In the genomic region with DNA sequence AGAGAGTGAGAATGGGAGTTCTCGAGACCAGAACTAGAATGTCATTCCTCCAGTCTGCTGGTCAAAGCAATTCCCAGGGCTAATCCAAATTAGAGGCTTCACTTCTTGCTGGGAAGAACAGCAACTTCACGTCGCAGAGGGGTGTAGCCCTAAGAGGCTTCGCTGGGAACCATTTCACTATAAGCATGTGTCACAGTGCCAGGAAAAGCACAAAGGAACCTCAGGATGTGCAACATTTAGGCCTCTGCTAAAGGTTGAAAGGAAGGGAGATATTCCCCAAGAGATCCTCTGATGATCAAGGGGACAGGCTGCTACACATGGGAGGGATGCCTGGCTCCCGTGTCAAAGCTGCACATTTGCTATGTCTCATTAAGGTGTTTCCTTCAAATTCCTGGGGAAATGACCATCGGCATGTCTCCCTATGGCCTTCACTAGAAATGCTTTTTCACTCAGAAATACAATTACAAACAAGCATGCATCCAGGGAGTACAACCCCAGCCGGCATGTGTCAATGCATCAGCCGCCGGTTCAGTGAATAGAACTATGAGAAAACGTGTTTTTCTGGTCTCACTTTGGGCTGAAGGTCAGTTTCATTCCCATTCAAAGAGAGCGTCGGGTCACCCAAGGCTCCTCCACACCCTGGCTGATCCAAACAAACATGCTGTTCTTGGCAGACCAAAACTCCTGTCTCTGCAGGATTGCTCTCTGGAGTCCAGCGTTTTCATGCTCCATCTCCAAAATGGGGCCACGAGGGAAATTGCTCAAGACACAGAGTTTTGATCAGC, we compare ENCODE assay signal across 15 cellular contexts. TPM values are rescaled to one million over a fixed set of nuclear protein-coding genes. Genes with fewer than 3 reads are reported as not detected.
A peak's percentile ranks its signal among the peaks of the same experiment; 100 is the strongest.
DNase-seq lines count a peak whose midpoint lies in the region; ATAC-seq and TF ChIP-seq lines count a peak whose summit lies in the region.
"Had no signal": no experiment of that assay in that cellular context is flagged by ENCODE, and none has a peak within 500 bp of the region (broad histone marks: within the 10 kb centered on the region; RNA-seq: fewer than 3 reads in every experiment).

No MANE protein-coding gene starts in this region.

- H3K27ac ChIP-seq in esophagus squamous epithelium: peak overlapping the region; percentile 7 to 83 (median 52)
- H3K27ac ChIP-seq in stomach: peak overlapping the region; percentile 33 to 69 (median 58)
- H3K27ac ChIP-seq: RWPE1, SK-N-MC had no signal

- 55 to 56% methylated on average over 13 to 14 of the region's 14 CpGs for WGBS in esophagus squamous epithelium, 2 donors
- WGBS in stomach, 5 donors: 48 to 59% (median 54%) methylated on average over 13 to 14 of the region's 14 CpGs

- TF ChIP-seq CTCF in esophagus squamous epithelium (IDR thresholded peaks at IDR 0.05) (no peak), stomach (IDR thresholded peaks at IDR 0.05) (no peak), glutamatergic neuron (IDR thresholded peaks at IDR 0.05; ENCODE audit: partially characterized antibody, unreplicated experiment) (no peak)

- H3K36me3 Mint-ChIP-seq in glutamatergic neuron (ENCODE audit: unreplicated experiment): no peaks in the 10 kb centered on the region

- H3K9me3 Mint-ChIP-seq in glutamatergic neuron (ENCODE audit: unreplicated experiment): no peaks in the 10 kb centered on the region

- no peak for ATAC-seq in HG03565 (IDR thresholded peaks at IDR 0.05; ENCODE audit: unreplicated experiment)

- no peak overlapping the region for H3K4me3 Mint-ChIP-seq in glutamatergic neuron (ENCODE audit: unreplicated experiment)

- peaks cover 0 to 12% (median 0%) of the 10 kb centered on the region in 4 donors for H3K27me3 ChIP-seq in esophagus squamous epithelium
- no peaks in the 10 kb centered on the region for H3K27me3 ChIP-seq in stomach
- H3K27me3 ChIP-seq: BE2C had no signal

- no peaks in the 10 kb centered on the region for H3K4me1 Mint-ChIP-seq in glutamatergic neuron (ENCODE audit: low read depth, unreplicated experiment)

- H3K4me3 ChIP-seq in esophagus squamous epithelium: no peak overlapping the region
- no peak overlapping the region for H3K4me3 ChIP-seq in stomach
- H3K4me3 ChIP-seq: HAP-1, SK-N-MC had no signal

- no peak for TF ChIP-seq POLR2A in esophagus squamous epithelium (IDR thresholded peaks at IDR 0.05)
- no peak for TF ChIP-seq POLR2A in stomach (IDR thresholded peaks at IDR 0.05)

- no peak overlapping the region for H3K27ac Mint-ChIP-seq in glutamatergic neuron (ENCODE audit: unreplicated experiment)

- H3K36me3 ChIP-seq in esophagus squamous epithelium (no peaks in the 10 kb centered on the region), stomach (no peaks in the 10 kb centered on the region)
- H3K36me3 ChIP-seq: BE2C, HAP-1 had no signal

- H3K27me3 Mint-ChIP-seq in glutamatergic neuron (ENCODE audit: unreplicated experiment): peaks cover 2% of the 10 kb centered on the region

- H3K9me3 ChIP-seq in esophagus squamous epithelium: no peaks in the 10 kb centered on the region
- no peaks in the 10 kb centered on the region for H3K9me3 ChIP-seq in stomach
- H3K9me3 ChIP-seq: BE2C, HAP-1 had no signal

- H3K4me1 ChIP-seq in esophagus squamous epithelium: peaks cover 0 to 19% (median 0%) of the 10 kb centered on the region in 3 donors
- H3K4me1 ChIP-seq in stomach: peaks cover 0 to 4% (median 0%) of the 10 kb centered on the region in 4 donors
- H3K4me1 ChIP-seq: BE2C, HAP-1 had no signal

- intact Hi-C loops in esophagus squamous epithelium (cut with DNase I): no loop called here
- intact Hi-C loops in stomach (cut with DNase I; ENCODE audit: low total_unique reads): no loop called here

- DNase-seq in esophagus squamous epithelium (lab: John Stamatoyannopoulos, UW) (no peak), medulla oblongata (ENCODE audit: extremely low spot score) (peak; percentile 8), stomach (no peak), ureter (ENCODE audit: low spot score) (peak; percentile 54), glutamatergic neuron (no peak), DMS 273 treated with DMSO at 0.1 percent for 48 hours (lab: John Stamatoyannopoulos, UW) (no peak)
- DNase-seq: BE2C, IMR-90, NCI-H2029 treated with DMSO at 0.1 percent for 48 hours, NCI-H524 treated with DMSO at 0.1 percent for 48 hours, OCI-M1 had no signal

- no peak for TF ChIP-seq EP300 in stomach (IDR thresholded peaks at IDR 0.05)

RNA-seq across cellular contexts. Expression of a gene that starts 35.7 kb away (rescaled TPM):
- total RNA-seq in esophagus squamous epithelium (10 to 100 TPM; 21.3 to 43.0 (median 38.0) TPM), stomach (10 to 100 TPM in 1 of 5 donors, 1 to 10 TPM in 4; 2.3 to 17.6 (median 9.0) TPM), ureter (30.8 TPM), glutamatergic neuron (ENCODE audit: unreplicated experiment) (12.6 TPM)
- 10 to 100 TPM; 22.1 to 24.8 (median 22.2) TPM for polyA plus RNA-seq in stomach

RNA-seq across cellular contexts. Expression of a gene that starts 47.1 kb away (rescaled TPM):
- 10 to 100 TPM in 1 of 4 donors, 1 to 10 TPM in 3; 3.4 to 11.8 (median 5.1) TPM for total RNA-seq in esophagus squamous epithelium
- total RNA-seq in stomach: 10 to 100 TPM in 3 of 5 donors, 1 to 10 TPM in 2; 2.9 to 19.7 (median 10.3) TPM
- 1 to 10 TPM; 4.4 to 7.6 (median 6.0) TPM for polyA plus RNA-seq in stomach
- 11.2 TPM for total RNA-seq in ureter
- 28.3 TPM for total RNA-seq in glutamatergic neuron (ENCODE audit: unreplicated experiment)

Comparison
In these comparisons a context has a peak if more than half of its experiments do, and no peak if none do; other contexts are left out.
1. DNase-seq: peak in medulla oblongata (single experiment) and ureter (single experiment); none in esophagus squamous epithelium (single experiment), stomach (single experiment), glutamatergic neuron (single experiment) and DMS 273 treated with DMSO at 0.1 percent for 48 hours (single experiment).